Comparison of ENCODE assay signal across 8 cellular contexts in the genomic region with DNA sequence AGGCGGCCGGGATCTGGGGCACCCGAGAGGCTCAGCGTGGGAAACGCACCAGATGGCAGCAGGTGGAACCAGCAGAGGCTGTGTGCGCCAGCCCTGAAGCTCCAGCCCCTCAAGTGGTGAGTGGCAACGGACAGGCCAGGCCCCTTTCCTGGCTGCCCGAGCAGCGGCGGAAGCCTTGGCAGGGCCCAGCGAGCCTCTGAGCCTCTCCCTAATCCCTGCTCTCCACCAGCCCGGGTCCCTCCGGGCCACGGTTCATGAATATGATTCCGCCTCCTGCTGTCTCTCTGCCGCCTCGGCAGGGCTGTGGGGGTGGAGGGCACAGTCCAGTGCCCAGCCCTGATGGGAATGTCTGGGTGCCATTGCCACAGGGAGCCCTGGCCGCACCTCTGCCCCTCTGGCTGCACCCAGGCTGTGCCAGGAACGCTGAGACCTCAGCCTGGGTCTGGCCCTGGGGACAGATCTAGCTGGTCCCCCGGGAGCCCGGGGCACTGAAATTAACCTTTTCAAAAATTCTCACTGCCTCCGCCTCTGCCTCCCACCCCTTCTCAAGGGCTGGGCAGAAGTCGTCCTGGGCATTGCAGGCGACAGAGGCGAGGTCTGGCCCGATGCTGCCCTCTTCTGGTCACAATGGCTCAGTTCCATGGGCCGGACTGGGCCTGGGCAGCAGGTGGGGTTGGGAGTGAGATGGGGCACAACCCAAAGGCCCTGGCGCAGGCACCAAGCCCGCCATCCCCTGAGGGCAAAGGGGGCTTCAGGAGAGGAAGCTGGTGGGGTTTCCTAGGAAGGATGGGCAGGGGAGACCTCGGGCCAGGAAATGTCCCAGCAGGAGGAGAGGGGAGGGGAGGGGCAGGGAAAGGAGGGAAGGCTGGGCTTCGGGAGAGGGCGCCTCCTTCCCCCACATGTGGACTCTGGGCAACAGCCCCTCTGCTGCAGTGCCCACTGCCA. TPM values are rescaled to one million over a fixed set of nuclear protein-coding genes. Genes with fewer than 3 reads are reported as not detected.
A peak's percentile ranks its signal among the peaks of the same experiment; 100 is the strongest.
DNase-seq lines count a peak whose midpoint lies in the region; ATAC-seq, FAIRE-seq and TF ChIP-seq lines count a peak whose summit lies in the region.

No MANE protein-coding gene starts in this region.

- no peak overlapping the region for H3K4me3 Mint-ChIP-seq in glutamatergic neuron (ENCODE audit: unreplicated experiment)

- intact Hi-C loops in pancreas (cut with DNase I) = loop anchor here in 1 of 3 donors (10.0 kb wide), 2 partner anchors 109 to 139 kb away; no protein-coding TSS in a partner anchor

- H3K36me3 Mint-ChIP-seq in glutamatergic neuron (ENCODE audit: unreplicated experiment) = peaks cover 6% of the 10 kb centered on the region

- H3K36me3 ChIP-seq in SJCRH30 (no peaks in the 10 kb centered on the region), pancreas (no peaks in the 10 kb centered on the region), thoracic aorta (no peaks in the 10 kb centered on the region)

- no peak for FAIRE-seq in pancreas (lab: Jason Lieb, UNC)

- H3K27me3 ChIP-seq in SJCRH30 (peaks cover 29% of the 10 kb centered on the region), pancreas (no peaks in the 10 kb centered on the region), thoracic aorta (replicated peaks; ENCODE audit: insufficient read depth) (no peaks in the 10 kb centered on the region)

- H3K4me1 ChIP-seq in SJCRH30 (no peaks in the 10 kb centered on the region), pancreas (peaks cover 10 to 12% (median 12%) of the 10 kb centered on the region in 3 donors), thoracic aorta (ENCODE audit: control insufficient read depth in 1 of 2, low read depth in 2 of 2) (peaks cover 0 to 10% of the 10 kb centered on the region in 2 donors)

- peaks cover 6% of the 10 kb centered on the region for H3K9me3 Mint-ChIP-seq in glutamatergic neuron (ENCODE audit: unreplicated experiment)

- H3K27ac Mint-ChIP-seq in glutamatergic neuron (ENCODE audit: unreplicated experiment) = no peak overlapping the region

- no peaks in the 10 kb centered on the region for H3K4me1 Mint-ChIP-seq in glutamatergic neuron (ENCODE audit: low read depth, unreplicated experiment)

- peaks cover 6% of the 10 kb centered on the region for H3K27me3 Mint-ChIP-seq in glutamatergic neuron (ENCODE audit: unreplicated experiment)

- DNase-seq in C1 segment of cervical spinal cord (lab: John Stamatoyannopoulos, UW) (peak in 11 of 14 donors; percentile 25 to 86 (median 61)), LHCN-M2 (ENCODE audit: low read depth) (peak; percentile 59), SJCRH30 (peak; percentile 81 to 90), glutamatergic neuron (peak; percentile 88), pancreas (peak; percentile 91 to 97 (median 96)), thoracic aorta (ENCODE audit: low spot score) (peak; percentile 43)
- DNase-seq in activated naive CD4-positive, alpha-beta T cell treated with Interleukin-2 at 50 U/mL for 16 hours = peak; percentile 76

- H3K4me3 ChIP-seq in SJCRH30 (no peak overlapping the region), pancreas (peak overlapping the region in 2 of 4 donors; percentile 22 to 24), thoracic aorta (peak overlapping the region; percentile 67)

- H3K9me3 ChIP-seq in SJCRH30 (replicated peaks) (no peaks in the 10 kb centered on the region), pancreas (no peaks in the 10 kb centered on the region), thoracic aorta (no peaks in the 10 kb centered on the region)

- whole genome bisulfite sequencing in pancreas, 2 donors = 10 to 13% methylated on average over 24 to 31 of the region's 32 CpGs

- ATAC-seq in GM19397 (IDR thresholded peaks at IDR 0.05; ENCODE audit: unreplicated experiment) = peak; percentile 62
- ATAC-seq in pancreas = peak; percentile 88 to 94 (median 90)
- ATAC-seq in thoracic aorta (ENCODE audit: insufficient number of reproducible peaks, low FRiP score, low read depth) = peak; percentile 90

- TF ChIP-seq CTCF in glutamatergic neuron (IDR thresholded peaks at IDR 0.05; ENCODE audit: partially characterized antibody, unreplicated experiment) (peak; percentile 84), pancreas (IDR thresholded peaks at IDR 0.05) (peak; percentile 75 to 85 (median 83)), thoracic aorta (IDR thresholded peaks at IDR 0.05) (peak; percentile 79)

- H3K27ac ChIP-seq in SJCRH30 (no peak overlapping the region), pancreas (peak overlapping the region; percentile 72 to 88 (median 83)), thoracic aorta (peak overlapping the region; percentile 26 to 69)

RNA-seq across cellular contexts. Expression of gene CCDC187, which starts 20.3 kb away (rescaled TPM):
- total RNA-seq in LHCN-M2 (2014; rRNA removed) (not detected in 2 replicates), glutamatergic neuron (ENCODE audit: unreplicated experiment) (15.8 TPM), pancreas (under 1 TPM; 0.14 to 0.58 (median 0.36) TPM), thoracic aorta (not detected)
- polyA plus RNA-seq in LHCN-M2 (2012) = not detected
- total RNA-seq in SJCRH30 (2014; rRNA removed; shearing (Covaris generic)) = 0.05 TPM in 1 of 2 replicates, not detected in the other
- 1 to 10 TPM; 2.0 to 2.6 TPM for polyA plus RNA-seq in pancreas

RNA-seq across cellular contexts. Expression of gene QSOX2, which starts 38.0 kb away (rescaled TPM):
- total RNA-seq in LHCN-M2 (2014; rRNA removed) (17.9 and 20.9 TPM in 2 replicates), glutamatergic neuron (ENCODE audit: unreplicated experiment) (21.2 TPM), pancreas (10 to 100 TPM in 3 of 6 donors, 1 to 10 TPM in 3; 6.8 to 11.0 (median 10.4) TPM), thoracic aorta (10 to 100 TPM in 1 of 2 donors, 1 to 10 TPM in 1; 7.2 to 13.5 TPM)
- 7.1 TPM for polyA plus RNA-seq in LHCN-M2 (2012)
- total RNA-seq in SJCRH30 (2014; rRNA removed; shearing (Covaris generic)) = 43.8 and 48.0 TPM in 2 replicates
- polyA plus RNA-seq in pancreas = 10 to 100 TPM; 12.2 to 19.1 TPM

RNA-seq across cellular contexts. Expression of gene GPSM1, which starts 43.8 kb away (rescaled TPM):
- 34.1 and 34.4 TPM in 2 replicates for total RNA-seq in LHCN-M2 (2014; rRNA removed)
- 21.7 TPM for polyA plus RNA-seq in LHCN-M2 (2012)
- 52.5 and 57.2 TPM in 2 replicates for total RNA-seq in SJCRH30 (2014; rRNA removed; shearing (Covaris generic))
- 140 TPM for total RNA-seq in glutamatergic neuron (ENCODE audit: unreplicated experiment)
- total RNA-seq in pancreas = 10 to 100 TPM in 4 of 6 donors, 1 to 10 TPM in 2; 6.8 to 22.7 (median 11.5) TPM
- 10 to 100 TPM; 33.7 to 54.4 TPM for polyA plus RNA-seq in pancreas
- 10 to 100 TPM; 29.2 to 33.6 TPM for total RNA-seq in thoracic aorta

Comparison
In these comparisons a context has a peak if more than half of its experiments do, and no peak if none do; other contexts are left out.
1. DNase-seq: peak in every context shown above with its lines; median percentile 96 in pancreas; 88 in glutamatergic neuron; 86 in SJCRH30; 76 in activated naive CD4-positive, alpha-beta T cell treated with Interleukin-2 at 50 U/mL for 16 hours; 61 in C1 segment of cervical spinal cord; 59 in LHCN-M2; 43 in thoracic aorta.
2. RNA of gene CCDC187, which starts 20.3 kb away (total RNA-seq): 15.8 TPM in glutamatergic neuron (single experiment); 0.14 to 0.58 TPM in pancreas, not detected in LHCN-M2, 0.05 TPM in SJCRH30 and not detected in thoracic aorta; every median in the first group is over 10 times any median in the second.
3. Peak in every context shown above with its lines, with median percentiles within 50 percentile points of each other: ATAC-seq and CTCF ChIP-seq.